ENCODE assay signal across 1 cellular context in genomic region chr12:110861729-110862128, GRCh38.
TF ChIP-seq lines count a peak whose summit lies in the region.

No MANE protein-coding gene starts in this region.

TF ChIP-seq in HEK293, 187 proteins besides CTCF, POLR2A, EP300 and RAD21 (continued from another document):
- TF ChIP-seq ZNF280C (tag by site-specific recombination; IDR thresholded peaks at IDR 0.05) (no peak), ZNF549 (tag by site-specific recombination; IDR thresholded peaks at IDR 0.05) (no peak), KLF10 (tag by site-specific recombination; IDR thresholded peaks at IDR 0.05) (no peak), WT1 (tag by site-specific recombination; IDR thresholded peaks at IDR 0.05) (no peak), ZNF350 (tag by site-specific recombination; IDR thresholded peaks at IDR 0.05) (no peak), ZNF768 (tag by site-specific recombination; IDR thresholded peaks at IDR 0.05) (no peak), ZBTB21 (tag by site-specific recombination; IDR thresholded peaks at IDR 0.05) (no peak), ZNF76 (tag by site-specific recombination; IDR thresholded peaks at IDR 0.05; ENCODE audit: borderline replicate concordance, low read depth) (no peak)
